Comparison of ENCODE assay signal across 24 cellular contexts in the genomic region with DNA sequence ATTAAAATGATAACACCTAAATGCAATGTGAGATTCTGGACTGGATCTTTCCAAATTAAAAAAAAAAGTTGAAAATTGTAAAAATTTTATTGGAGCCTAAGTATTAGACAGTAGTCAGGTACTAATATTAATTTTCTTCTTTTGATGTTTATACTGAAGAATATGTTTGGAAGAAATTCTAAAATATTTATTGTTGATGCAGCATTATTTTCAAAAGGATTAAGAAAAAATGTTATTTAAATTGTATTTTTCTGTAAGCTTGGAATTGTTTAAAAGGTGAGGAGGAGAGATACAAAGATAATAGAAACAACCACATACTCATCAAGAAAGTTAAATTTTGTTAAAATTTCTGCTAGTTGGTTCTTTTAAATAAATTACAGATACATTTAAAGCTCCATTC.
"Had no signal": no experiment of that assay in that cellular context is flagged by ENCODE, and none has a peak within 500 bp of the region (broad histone marks: within the 10 kb centered on the region; RNA-seq: fewer than 3 reads in every experiment).

No MANE protein-coding gene starts in this region.

- H3K4me3 ChIP-seq: left ventricle myocardium inferior, lung, neural progenitor cell, right atrium auricular region, spleen, tibial nerve, uterus had no signal

- FAIRE-seq: islet of Langerhans, small intestine had no signal

- H3K9me3 ChIP-seq: neutrophil, uterus had no signal

- H3K4me2 ChIP-seq: neural progenitor cell had no signal

- H3K9ac ChIP-seq: neural progenitor cell had no signal

- H3K4me1 ChIP-seq: left ventricle myocardium inferior, neural progenitor cell, right atrium auricular region, spleen, tibial nerve, uterus had no signal

- H3K27me3 ChIP-seq: neural progenitor cell, neutrophil, right atrium auricular region, spleen, tibial nerve, uterus had no signal

- H3K27ac ChIP-seq: left ventricle myocardium inferior, neural progenitor cell, neutrophil, right atrium auricular region, spleen, tibial nerve, uterus had no signal

- H2AFZ ChIP-seq: neural progenitor cell had no signal

- H3K36me3 ChIP-seq: left ventricle myocardium inferior, neural progenitor cell, neutrophil, right atrium auricular region, spleen, tibial nerve, uterus had no signal

- DNase-seq: hypothalamus; immature natural killer cell; left ventricle myocardium inferior; mesendoderm; naive B cell; natural killer cell; nephron progenitor cell; occipital lobe; small intestine; spleen; stimulated activated CD4-positive, alpha-beta T cell treated with anti-CD3 and anti-CD28 coated beads, Interleukin-4, amount 100 ng/mL, for 4 hours; stimulated activated CD8-positive, alpha-beta memory T cell treated with anti-CD3 and anti-CD28 coated beads, Interleukin-4, amount 100 ng/mL, for 48 hours; stimulated activated naive CD4-positive, alpha-beta T cell treated with Interleukin-2 at 50 U/mL for 16 hours; stimulated activated naive CD8-positive, alpha-beta T cell treated with anti-CD3 and anti-CD28 coated beads, Interleukin-15, amount 100 ng/mL, for 72 hours; substantia nigra; uterus had no signal

- ATAC-seq: natural killer cell; sciatic nerve; stimulated activated memory B cell treated with anti-CD40 and anti-IgM and Interleukin-4, amounts not matched to agents 10 μg/mL and 1 μg/mL and 100 μg/mL, for 72 hours; stimulated activated naive CD8-positive, alpha-beta T cell treated with anti-CD3 and anti-CD28 coated beads, Interleukin-15, amount 100 ng/mL, for 72 hours had no signal
